Comparison of ENCODE assay signal across 10 cellular contexts in the genomic region with DNA sequence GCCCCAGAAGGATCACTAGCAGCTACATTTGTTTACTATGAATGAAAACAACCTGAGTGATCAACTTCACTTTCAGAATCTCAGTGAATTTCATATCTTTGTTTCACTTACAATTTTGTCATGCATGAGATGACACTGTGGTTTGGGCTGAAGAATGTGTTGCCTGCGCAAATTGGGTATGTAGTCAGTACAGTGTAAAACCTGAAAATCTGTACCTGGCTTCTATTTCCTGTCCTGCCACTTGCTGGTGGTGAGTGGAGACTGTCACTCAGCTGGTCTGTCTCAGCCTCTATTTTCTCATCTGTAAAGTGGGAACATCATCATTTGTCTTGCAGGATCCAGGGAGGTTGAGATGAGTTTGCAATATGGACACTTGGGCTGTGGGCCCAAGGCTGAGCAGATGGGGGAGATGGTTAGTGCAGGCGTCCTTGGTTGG.
DNase-seq lines count a peak whose midpoint lies in the region; ATAC-seq and TF ChIP-seq lines count a peak whose summit lies in the region.
"Had no signal": no experiment of that assay in that cellular context is flagged by ENCODE, and none has a peak within 500 bp of the region (broad histone marks: within the 10 kb centered on the region; RNA-seq: fewer than 3 reads in every experiment).

No MANE protein-coding gene starts in this region.

- H3K36me3 ChIP-seq in A673 (ENCODE audit: insufficient read depth, low read length, poor library complexity, severe bottlenecking) (no peaks in the 10 kb centered on the region), transverse colon (no peaks in the 10 kb centered on the region)

- H3K4me1 ChIP-seq in A673 (ENCODE audit: insufficient read depth, low read length, poor library complexity, severe bottlenecking) (no peaks in the 10 kb centered on the region), transverse colon (no peaks in the 10 kb centered on the region)

- DNase-seq in NK-92 treated with Interleukin-12 subunit alpha and Interleukin-12 subunit beta, amount 100 ng/mL, for 24 hours (lab: John Stamatoyannopoulos, UW) = peak; percentile 12
- DNase-seq in NK-92 (lab: John Stamatoyannopoulos, UW; ENCODE audit: unreplicated experiment) (no peak), naive B cell (peak; percentile 76), A673 (ENCODE audit: low spot score) (no peak), KG1 (lab: John Stamatoyannopoulos, UW) (no peak), transverse colon (no peak)
- DNase-seq: NCI-H1105 treated with DMSO at 0.1 percent for 48 hours had no signal

- TF ChIP-seq POLR2A in transverse colon (IDR thresholded peaks at IDR 0.05) = no peak

- peaks cover 0 to 5% (median 3%) of the 10 kb centered on the region in 7 donors for H3K9me3 Mint-ChIP-seq in naive B cell

- no peaks in the 10 kb centered on the region for H3K27me3 Mint-ChIP-seq in naive B cell

- 75 to 81% methylated on average over 2 of the region's 2 CpGs for WGBS in transverse colon (ENCODE audit: low coverage in 1 of 2), 2 donors

- no peak for TF ChIP-seq EP300 in transverse colon (IDR thresholded peaks at IDR 0.05; ENCODE audit: low read depth)

- CTCF ChIA-PET in A673 (lab: Charles Lee) = no interaction called here

- no TSS peak for BruUV-seq in A673 (replicated peaks; lab: Mats Ljungman, UMichigan)

- H3K4me3 ChIP-seq in A673 (ENCODE audit: low read depth, low read length, poor library complexity, severe bottlenecking) (no peak overlapping the region), transverse colon (no peak overlapping the region)

- in situ Hi-C loops in transverse colon (cut with MboI; ENCODE audit: low pct_ligation_motif_present in 1 of 4, low pct_unique_long_range_greater_than_20kb in 1 of 4, low sequenced_read_pairs in 3 of 4) = no loop called here

- POLR2A ChIA-PET in A673 (lab: Charles Lee; ENCODE audit: low non-redundant PET) = no interaction called here

- H3K9me3 ChIP-seq in A673 (ENCODE audit: low read depth, low read length, poor library complexity, severe bottlenecking) (no peaks in the 10 kb centered on the region), transverse colon (no peaks in the 10 kb centered on the region)

- peak overlapping the region; percentile 30 to 84 (median 75) for H3K4me3 Mint-ChIP-seq in naive B cell

- H3K27ac ChIP-seq in A673 (ENCODE audit: low read depth, low read length, poor library complexity, severe bottlenecking) = no peak overlapping the region
- H3K27ac ChIP-seq in transverse colon = no peak overlapping the region
- H3K27ac ChIP-seq: 22Rv1 had no signal

- ATAC-seq in GM21576 (IDR thresholded peaks at IDR 0.05; ENCODE audit: unreplicated experiment) (peak; percentile 92), HG03378 (IDR thresholded peaks at IDR 0.05; ENCODE audit: unreplicated experiment) (peak; percentile 92), naive B cell (ENCODE audit: low read depth in 2 of 2) (peak; percentile 81 to 83)

- TF ChIP-seq CTCF in A673 (conservative IDR thresholded peaks at IDR 0.05; ENCODE audit: low read depth, low read length) = no peak
- TF ChIP-seq CTCF in transverse colon (IDR thresholded peaks at IDR 0.05) = no peak

- H3K27me3 ChIP-seq in A673 (replicated peaks; ENCODE audit: insufficient read depth, low read depth, low read length, poor library complexity) (no peaks in the 10 kb centered on the region), transverse colon (no peaks in the 10 kb centered on the region)

- H3K4me1 Mint-ChIP-seq in naive B cell = peaks cover 41 to 69% (median 58%) of the 10 kb centered on the region in 3 donors

- H3K36me3 Mint-ChIP-seq in naive B cell = peaks cover 17 to 19% of the 10 kb centered on the region in 2 donors

- intact Hi-C loops in A673 (cut with micrococcal nuclease; ENCODE audit: unreplicated experiment) (loop anchor here (5.0 kb wide), 1 partner anchor 50 kb away; no protein-coding TSS in a partner anchor), transverse colon (cut with DNase I; ENCODE audit: low total_unique reads) (no loop called here)

- H3K27ac Mint-ChIP-seq in naive B cell = peak overlapping the region; percentile 89 to 98 (median 96)

Comparison
In these comparisons a context has a peak if more than half of its experiments do, and no peak if none do; other contexts are left out.
1. DNase-seq: peak in NK-92 treated with Interleukin-12 subunit alpha and Interleukin-12 subunit beta, amount 100 ng/mL, for 24 hours (single experiment) and naive B cell (single experiment); none in NK-92 (single experiment), A673 (single experiment), KG1 (single experiment) and transverse colon (single experiment).
2. Peak in every context shown above with its lines, with median percentiles within 50 percentile points of each other: ATAC-seq.